1 cellular context compared by ENCODE assay signal in genomic region chr2:216863946-216864345, GRCh38.
TF ChIP-seq lines count a peak whose summit lies in the region.

No MANE protein-coding gene starts in this region.

TF ChIP-seq in K562, 482 proteins besides CTCF, POLR2A, EP300 and RAD21 (continued from another document):
- TF ChIP-seq IRF1 (CRISPR knock-in tag; IDR thresholded peaks at IDR 0.05; ENCODE audit: borderline replicate concordance) (no peak), IRF9 (tag; IDR thresholded peaks at IDR 0.05) (no peak), HNRNPK (IDR thresholded peaks at IDR 0.05; ENCODE audit: low read depth, low read length, poor library complexity, severe bottlenecking) (no peak), KLF6 (CRISPR knock-in tag; IDR thresholded peaks at IDR 0.05; ENCODE audit: borderline replicate concordance) (no peak), CTBP1 (IDR thresholded peaks at IDR 0.05; ENCODE audit: borderline replicate concordance) (no peak), HOXB6 (CRISPR knock-in tag; IDR thresholded peaks at IDR 0.05; ENCODE audit: borderline replicate concordance) (no peak), ZNF511 (CRISPR knock-in tag; IDR thresholded peaks at IDR 0.05) (no peak), PHB2 (IDR thresholded peaks at IDR 0.05; ENCODE audit: low read depth) (no peak), TAF15 (IDR thresholded peaks at IDR 0.05; ENCODE audit: low read depth, low read length) (no peak)
